Comparison of ENCODE assay signal across 12 cellular contexts in genomic region chr2:237617305-237617982, GRCh38. TPM values are rescaled to one million over a fixed set of nuclear protein-coding genes. Genes with fewer than 3 reads are reported as not detected.
A peak's percentile ranks its signal among the peaks of the same experiment; 100 is the strongest.
DNase-seq lines count a peak whose midpoint lies in the region; ATAC-seq, FAIRE-seq and TF ChIP-seq lines count a peak whose summit lies in the region.
"Had no signal": no experiment of that assay in that cellular context is flagged by ENCODE, and none has a peak within 500 bp of the region (broad histone marks: within the 10 kb centered on the region; RNA-seq: fewer than 3 reads in every experiment).

No MANE protein-coding gene starts in this region.

- no peak for TF ChIP-seq POLR2A in uterus (IDR thresholded peaks at IDR 0.05)

- peak overlapping the region; percentile 62 for H3K4me2 ChIP-seq in astrocyte (ENCODE audit: low read length)

- peak overlapping the region; percentile 62 for H3K9ac ChIP-seq in astrocyte (ENCODE audit: low read length)

- no peak overlapping the region for H3K27ac Mint-ChIP-seq in activated naive CD8-positive, alpha-beta T cell
- no peak overlapping the region for H3K27ac Mint-ChIP-seq in activated naive CD8-positive, alpha-beta T cell treated with anti-CD3 and anti-CD28 coated beads for 36 hours
- H3K27ac Mint-ChIP-seq in astrocyte (ENCODE audit: unreplicated experiment): peak overlapping the region; percentile 20
- H3K27ac Mint-ChIP-seq in naive thymus-derived CD4-positive, alpha-beta T cell: peak overlapping the region in 7 of 9 donors; percentile 21 to 92 (median 46)
- H3K27ac Mint-ChIP-seq: progenitor cell of endocrine pancreas had no signal

- H3K4me1 Mint-ChIP-seq in activated naive CD8-positive, alpha-beta T cell (ENCODE audit: low read depth): peaks cover 40% of the 10 kb centered on the region
- peaks cover 34% of the 10 kb centered on the region for H3K4me1 Mint-ChIP-seq in activated naive CD8-positive, alpha-beta T cell treated with anti-CD3 and anti-CD28 coated beads for 36 hours
- H3K4me1 Mint-ChIP-seq in astrocyte (ENCODE audit: low read depth, unreplicated experiment): peaks cover 39% of the 10 kb centered on the region
- peaks cover 17 to 54% (median 38%) of the 10 kb centered on the region in 7 donors for H3K4me1 Mint-ChIP-seq in naive thymus-derived CD4-positive, alpha-beta T cell

- FAIRE-seq in astrocyte (lab: Jason Lieb, UNC): no peak

- no peak overlapping the region for H3K4me3 ChIP-seq in astrocyte (ENCODE audit: insufficient read depth, low read depth, low read length)
- H3K4me3 ChIP-seq in naive thymus-derived CD4-positive, alpha-beta T cell (ENCODE audit: low read length): no peak overlapping the region
- no peak overlapping the region for H3K4me3 ChIP-seq in uterus

- no peak for TF ChIP-seq CTCF in astrocyte (IDR thresholded peaks at IDR 0.05; ENCODE audit: insufficient read depth, low read depth, low read length)
- no peak for TF ChIP-seq CTCF in uterus (IDR thresholded peaks at IDR 0.05)

- H3K9me3 Mint-ChIP-seq in activated naive CD8-positive, alpha-beta T cell (ENCODE audit: low read depth): no peaks in the 10 kb centered on the region
- no peaks in the 10 kb centered on the region for H3K9me3 Mint-ChIP-seq in activated naive CD8-positive, alpha-beta T cell treated with anti-CD3 and anti-CD28 coated beads for 36 hours
- H3K9me3 Mint-ChIP-seq in astrocyte (ENCODE audit: unreplicated experiment): no peaks in the 10 kb centered on the region
- peaks cover 0 to 2% (median 0%) of the 10 kb centered on the region in 11 donors for H3K9me3 Mint-ChIP-seq in naive thymus-derived CD4-positive, alpha-beta T cell

- peak overlapping the region; percentile 19 for H2AFZ ChIP-seq in astrocyte (ENCODE audit: low read depth, low read length)

- H3K27ac ChIP-seq in astrocyte (ENCODE audit: low read depth, low read length): peak overlapping the region; percentile 79
- H3K27ac ChIP-seq in naive thymus-derived CD4-positive, alpha-beta T cell (ENCODE audit: low read depth, low read length): no peak overlapping the region
- H3K27ac ChIP-seq in uterus: peak overlapping the region; percentile 84 to 97

- H3K27me3 ChIP-seq in astrocyte (ENCODE audit: insufficient read depth, low read length): no peaks in the 10 kb centered on the region
- H3K27me3 ChIP-seq in naive thymus-derived CD4-positive, alpha-beta T cell (ENCODE audit: control insufficient read depth in 2 of 2, insufficient read depth in 2 of 2, low read length in 2 of 2): no peaks in the 10 kb centered on the region
- H3K27me3 ChIP-seq in uterus: no peaks in the 10 kb centered on the region

- no peaks in the 10 kb centered on the region for H4K20me1 ChIP-seq in astrocyte (ENCODE audit: insufficient read depth, low read length)

- intact Hi-C loops in naive thymus-derived CD4-positive, alpha-beta T cell (cut with micrococcal nuclease): no loop called here
- intact Hi-C loops in uterus (cut with DNase I; ENCODE audit: low total_unique reads): no loop called here

- H3K79me2 ChIP-seq in astrocyte (ENCODE audit: insufficient read depth, low read length): no peaks in the 10 kb centered on the region

- no peaks in the 10 kb centered on the region for H3K27me3 Mint-ChIP-seq in activated naive CD8-positive, alpha-beta T cell
- no peaks in the 10 kb centered on the region for H3K27me3 Mint-ChIP-seq in activated naive CD8-positive, alpha-beta T cell treated with anti-CD3 and anti-CD28 coated beads for 36 hours
- H3K27me3 Mint-ChIP-seq in astrocyte (ENCODE audit: low read depth, unreplicated experiment): no peaks in the 10 kb centered on the region
- H3K27me3 Mint-ChIP-seq in naive thymus-derived CD4-positive, alpha-beta T cell: peaks cover 0 to 17% (median 0%) of the 10 kb centered on the region in 5 donors

- DNase-seq in activated naive CD8-positive, alpha-beta T cell treated with anti-CD3 and anti-CD28 coated beads for 36 hours: no peak
- no peak for DNase-seq in astrocyte (ENCODE audit: low read depth)
- no peak for DNase-seq in naive thymus-derived CD4-positive, alpha-beta T cell
- DNase-seq in uterus: no peak
- no peak for DNase-seq in T1000 (lab: John Stamatoyannopoulos, UW)
- DNase-seq: activated gamma-delta T cell treated with Interleukin-2 at 50 U/mL for 16 hours, NCI-H526 had no signal

- H3K4me1 ChIP-seq in astrocyte (ENCODE audit: insufficient read depth, low read length) (peaks cover 34% of the 10 kb centered on the region), uterus (peaks cover 20 to 26% of the 10 kb centered on the region in 2 donors)
- peaks cover 4 to 19% of the 10 kb centered on the region in 2 donors for H3K4me1 ChIP-seq in naive thymus-derived CD4-positive, alpha-beta T cell (ENCODE audit: control insufficient read depth in 2 of 2, insufficient read depth in 2 of 2, low read length in 2 of 2)

- H3K9me3 ChIP-seq in astrocyte (ENCODE audit: insufficient read depth, low read depth, low read length) (no peaks in the 10 kb centered on the region), uterus (no peaks in the 10 kb centered on the region)
- no peaks in the 10 kb centered on the region for H3K9me3 ChIP-seq in naive thymus-derived CD4-positive, alpha-beta T cell (ENCODE audit: control insufficient read depth in 2 of 3, low read length in 3 of 3)

- CTCF ChIA-PET in naive thymus-derived CD4-positive, alpha-beta T cell (lab: Charles Lee): interaction anchor here (1.0 kb wide), 1 partner anchor 12 kb away, joined by 4 read pairs; no protein-coding TSS in a partner anchor

- no peaks in the 10 kb centered on the region for H3K36me3 ChIP-seq in astrocyte (ENCODE audit: insufficient read depth, low read length)
- H3K36me3 ChIP-seq in naive thymus-derived CD4-positive, alpha-beta T cell (ENCODE audit: control insufficient read depth in 2 of 3, insufficient read depth in 3 of 3, low read length in 3 of 3): no peaks in the 10 kb centered on the region
- H3K36me3 ChIP-seq in uterus: no peaks in the 10 kb centered on the region

- H3K4me3 Mint-ChIP-seq in activated naive CD8-positive, alpha-beta T cell: peak overlapping the region; percentile 64
- no peak overlapping the region for H3K4me3 Mint-ChIP-seq in activated naive CD8-positive, alpha-beta T cell treated with anti-CD3 and anti-CD28 coated beads for 36 hours
- no peak overlapping the region for H3K4me3 Mint-ChIP-seq in astrocyte (ENCODE audit: unreplicated experiment)
- H3K4me3 Mint-ChIP-seq in naive thymus-derived CD4-positive, alpha-beta T cell: peak overlapping the region; percentile 37 to 88 (median 74)

- ATAC-seq in naive thymus-derived CD4-positive, alpha-beta T cell: no peak
- ATAC-seq in GM18873 (IDR thresholded peaks at IDR 0.05; ENCODE audit: low FRiP score, unreplicated experiment) (no peak), HG03469 (IDR thresholded peaks at IDR 0.05; ENCODE audit: unreplicated experiment) (no peak)

- peaks cover 2% of the 10 kb centered on the region for H3K36me3 Mint-ChIP-seq in activated naive CD8-positive, alpha-beta T cell
- no peaks in the 10 kb centered on the region for H3K36me3 Mint-ChIP-seq in activated naive CD8-positive, alpha-beta T cell treated with anti-CD3 and anti-CD28 coated beads for 36 hours
- peaks cover 4% of the 10 kb centered on the region for H3K36me3 Mint-ChIP-seq in astrocyte (ENCODE audit: low read depth, unreplicated experiment)
- no peaks in the 10 kb centered on the region for H3K36me3 Mint-ChIP-seq in naive thymus-derived CD4-positive, alpha-beta T cell

- POLR2A ChIA-PET in naive thymus-derived CD4-positive, alpha-beta T cell (lab: Charles Lee): no interaction called here

RNA-seq across cellular contexts. Expression of gene LRRFIP1, which starts 9.9 kb away (rescaled TPM):
- total RNA-seq in activated naive CD8-positive, alpha-beta T cell treated with anti-CD3 and anti-CD28 coated beads for 36 hours: 100 to 1,000 TPM; 162 to 164 TPM
- 83.3 and 84.1 TPM in 2 replicates for total RNA-seq in astrocyte
- 100 to 1,000 TPM in 4 of 5 experiments, 10 to 100 TPM in 1; 96.3 to 257 (median 114) TPM for total RNA-seq in naive thymus-derived CD4-positive, alpha-beta T cell
- polyA plus RNA-seq in naive thymus-derived CD4-positive, alpha-beta T cell: 10 to 100 TPM; 82.2 to 94.0 TPM
- 100 to 1,000 TPM in 2 of 4 donors, 10 to 100 TPM in 2; 62.8 to 199 (median 121) TPM for total RNA-seq in uterus

RNA-seq across cellular contexts. Expression of gene RAB17, which starts 26.9 kb away (rescaled TPM):
- total RNA-seq in activated naive CD8-positive, alpha-beta T cell treated with anti-CD3 and anti-CD28 coated beads for 36 hours: under 1 TPM; 0.31 to 0.40 TPM
- total RNA-seq in astrocyte: 0.34 and 1.4 TPM in 2 replicates
- total RNA-seq in naive thymus-derived CD4-positive, alpha-beta T cell: not detected
- polyA plus RNA-seq in naive thymus-derived CD4-positive, alpha-beta T cell: not detected
- total RNA-seq in uterus: 1 to 10 TPM in 3 of 4 donors, under 1 TPM in 1; 0.26 to 4.6 (median 4.0) TPM

RNA-seq across cellular contexts. Expression of gene PRLH, which starts 51.1 kb away (rescaled TPM):
- not detected for total RNA-seq in activated naive CD8-positive, alpha-beta T cell treated with anti-CD3 and anti-CD28 coated beads for 36 hours
- total RNA-seq in astrocyte (not detected in 2 replicates), uterus (not detected)
- total RNA-seq in naive thymus-derived CD4-positive, alpha-beta T cell: not detected
- not detected for polyA plus RNA-seq in naive thymus-derived CD4-positive, alpha-beta T cell
- total RNA-seq: progenitor cell of endocrine pancreas had no signal
- polyA plus RNA-seq: BJ had no signal

Comparison
In these comparisons a context has a peak if more than half of its experiments do, and no peak if none do; other contexts are left out.
1. H3K4me3 Mint-ChIP-seq: peak in activated naive CD8-positive, alpha-beta T cell (single experiment) and naive thymus-derived CD4-positive, alpha-beta T cell (10 of 10); none in activated naive CD8-positive, alpha-beta T cell treated with anti-CD3 and anti-CD28 coated beads for 36 hours (single experiment) and astrocyte (single experiment).
2. H3K27ac Mint-ChIP-seq: peak in astrocyte (single experiment) and naive thymus-derived CD4-positive, alpha-beta T cell (7 of 9); none in activated naive CD8-positive, alpha-beta T cell (single experiment) and activated naive CD8-positive, alpha-beta T cell treated with anti-CD3 and anti-CD28 coated beads for 36 hours (single experiment).